8 cellular contexts compared by ENCODE assay signal in the genomic region with DNA sequence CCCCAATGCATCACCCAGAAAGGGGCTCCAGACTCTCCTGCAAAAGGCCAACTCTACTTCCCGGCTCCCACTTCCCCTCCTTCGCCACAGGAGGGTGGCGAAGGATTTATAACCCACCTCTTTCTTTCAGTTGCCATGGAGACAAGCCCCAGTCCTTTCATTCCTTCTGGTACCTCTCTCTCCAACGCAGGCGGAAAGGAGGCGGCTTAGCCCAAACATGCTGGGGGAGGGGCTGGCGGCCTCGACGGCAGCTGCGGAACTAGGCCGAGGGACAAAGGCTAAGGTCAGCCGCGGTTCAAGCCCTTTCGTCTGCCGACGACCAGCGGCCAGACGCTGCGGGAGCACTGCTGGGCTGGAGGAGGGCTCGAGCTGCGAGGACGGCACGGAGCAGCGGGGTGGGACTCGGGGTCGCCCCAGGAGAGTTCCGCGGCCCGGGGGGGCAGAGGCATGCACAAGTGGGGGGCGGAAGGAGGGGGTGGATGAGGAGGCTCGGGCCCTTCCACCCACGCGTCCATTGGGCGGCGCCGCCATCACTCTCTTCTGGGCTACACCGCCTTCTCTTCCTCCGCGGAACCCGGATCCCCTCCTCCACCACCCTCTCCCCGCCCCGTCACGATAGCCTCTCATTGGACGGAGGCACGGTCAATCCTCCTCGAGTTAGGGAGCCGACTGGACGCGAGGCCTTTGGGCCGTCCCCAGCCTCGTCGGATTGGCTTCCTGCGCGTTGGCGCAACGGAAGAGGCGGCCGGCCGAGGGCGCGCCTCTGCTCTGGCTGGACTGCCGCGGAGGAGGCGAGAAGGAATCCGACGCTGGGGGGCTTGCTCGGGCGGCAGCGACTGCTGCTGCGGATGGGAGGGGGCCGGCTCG. TPM values are rescaled to one million over a fixed set of nuclear protein-coding genes. Genes with fewer than 3 reads are reported as not detected.
DNase-seq lines count a peak whose midpoint lies in the region; ATAC-seq and FAIRE-seq lines count a peak whose summit lies in the region.

Gene PANK2 (plus strand): TSS at position 766 of the 867 bp plus-strand sequence.

- H3K4me3 ChIP-seq in effector memory CD4-positive, alpha-beta T cell (ENCODE audit: insufficient read depth, low read depth, low read length, poor library complexity, severe bottlenecking), result peak within 1 kb of the TSS; percentile 83

- peak within 1 kb of the TSS; percentile 76 for H3K27ac ChIP-seq in effector memory CD4-positive, alpha-beta T cell (ENCODE audit: insufficient read depth, low read length, poor library complexity, severe bottlenecking)

- peak; percentile 98 for FAIRE-seq in HTR-8/SVneo (lab: Jason Lieb, UNC)

- H3K9me3 ChIP-seq in effector memory CD4-positive, alpha-beta T cell (ENCODE audit: control insufficient read depth, low read length), result no peaks in the 10 kb centered on the region

- in situ Hi-C loops in Caki2 (cut with HindIII; ENCODE audit: low pct_unique_long_range_greater_than_20kb, low sequenced_read_pairs), result no loop called here

- ATAC-seq in GM21367 (IDR thresholded peaks at IDR 0.05; ENCODE audit: unreplicated experiment), result peak; percentile 85

- DNase-seq in Caki2 (ENCODE audit: low read depth), result peak; percentile 100
- DNase-seq in HTR-8/SVneo (ENCODE audit: insufficient read length, low spot score), result peak; percentile 99
- peak; percentile 97 for DNase-seq in NOMO-1 treated with DMSO at 0.1 percent for 48 hours (lab: John Stamatoyannopoulos, UW; ENCODE audit: unreplicated experiment)
- DNase-seq in activated CD8-positive, alpha-beta memory T cell treated with anti-CD3 and anti-CD28 coated beads for 4 hours (ENCODE audit: low read depth in 2 of 2), result peak; percentile 93 to 97
- DNase-seq in effector memory CD4-positive, alpha-beta T cell, result peak; percentile 91 to 96 (median 95)
- peak; percentile 100 for DNase-seq in medulla oblongata (ENCODE audit: extremely low spot score)
- DNase-seq in stimulated activated CD8-positive, alpha-beta memory T cell treated with anti-CD3 and anti-CD28 coated beads, Interleukin-12 subunit alpha, Interleukin-12 subunit beta, amount 100 ng/mL, for 1 hour (ENCODE audit: low read depth), result peak; percentile 94

- no peaks in the 10 kb centered on the region for H3K36me3 ChIP-seq in effector memory CD4-positive, alpha-beta T cell (ENCODE audit: control insufficient read depth, insufficient read depth, low read length)

- H3K4me1 ChIP-seq in effector memory CD4-positive, alpha-beta T cell (ENCODE audit: control insufficient read depth, insufficient read depth, low read length, poor library complexity, severe bottlenecking), result peaks cover 21% of the 10 kb centered on the region

- H3K27me3 ChIP-seq in effector memory CD4-positive, alpha-beta T cell (replicated peaks; ENCODE audit: control insufficient read depth, insufficient read depth, low read length, poor library complexity, severe bottlenecking), result no peaks in the 10 kb centered on the region

RNA-seq across cellular contexts. Expression of gene PANK2, which starts in this region (rescaled TPM):
- 48.8 TPM in 2 replicates for total RNA-seq in Caki2 (2014; rRNA removed; shearing (Covaris generic); ENCODE audit: low replicate concordance)

Comparison
In these comparisons a context has a peak if more than half of its experiments do, and no peak if none do; other contexts are left out.
1. Peak in every context shown above with its lines: DNase-seq, ATAC-seq, H3K4me3 ChIP-seq and H3K27ac ChIP-seq.